ENCODE assay signal across 8 cellular contexts in the genomic region with DNA sequence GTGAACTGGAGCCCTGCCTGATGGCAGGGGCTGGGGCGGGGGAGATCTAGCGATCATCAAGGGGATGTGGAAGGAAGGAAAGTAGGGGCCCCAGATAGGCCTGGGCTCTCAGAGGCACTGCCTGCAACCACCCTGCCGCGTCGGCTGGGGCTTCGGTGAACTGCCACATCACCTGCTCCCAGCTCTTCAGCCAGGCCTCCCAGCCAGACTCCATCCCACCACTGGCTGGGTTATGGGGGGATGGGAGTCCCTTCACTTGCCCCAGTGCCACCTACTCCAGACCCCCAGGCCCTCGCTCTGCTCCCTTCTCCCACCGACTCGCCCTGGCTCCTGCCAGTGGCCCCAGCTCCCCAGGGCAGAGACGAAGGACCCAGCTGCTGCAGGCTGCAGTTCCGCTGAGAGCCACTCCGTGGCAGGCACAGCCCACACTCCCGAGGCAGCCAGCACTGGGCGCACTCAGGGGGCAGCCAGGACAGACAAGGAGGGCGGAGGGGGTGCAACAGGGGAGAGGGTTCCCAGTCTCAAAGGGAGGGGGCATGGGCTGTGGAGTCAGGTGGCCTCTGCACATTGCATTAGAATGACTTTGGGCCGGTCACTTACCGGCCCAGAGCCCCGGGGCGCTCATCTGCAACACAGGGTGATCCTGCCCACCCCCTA. TPM values are rescaled to one million over a fixed set of nuclear protein-coding genes. Genes with fewer than 3 reads are reported as not detected.
A peak's percentile ranks its signal among the peaks of the same experiment; 100 is the strongest.
DNase-seq lines count a peak whose midpoint lies in the region; ATAC-seq and TF ChIP-seq lines count a peak whose summit lies in the region.

No MANE protein-coding gene starts in this region.

- whole genome bisulfite sequencing in ovary, 3 donors: 19 to 33% (median 26%) methylated on average over 15 to 19 of the region's 19 CpGs

- H3K27ac ChIP-seq in ovary: no peak overlapping the region

- intact Hi-C loops in ovary (cut with DNase I): loop anchor here in 1 of 4 donors (5.0 kb wide), 2 partner anchors 54 to 149 kb away; no protein-coding TSS in a partner anchor

- H3K9me3 ChIP-seq in ovary: no peaks in the 10 kb centered on the region

- H3K27me3 ChIP-seq in ovary: no peaks in the 10 kb centered on the region

- H3K4me3 ChIP-seq in GM12865 (ENCODE audit: low read depth, low read length): no peak overlapping the region
- H3K4me3 ChIP-seq in HFF-Myc (replicated peaks; ENCODE audit: low read depth, low read length): no peak overlapping the region
- no peak overlapping the region for H3K4me3 ChIP-seq in foreskin fibroblast (ENCODE audit: low read depth in 1 of 2, low read length in 2 of 2)
- no peak overlapping the region for H3K4me3 ChIP-seq in ovary

- TF ChIP-seq EP300 in ovary (IDR thresholded peaks at IDR 0.05): no peak

- H3K4me1 ChIP-seq in ovary (ENCODE audit: insufficient read depth): peaks cover 13% of the 10 kb centered on the region

- DNase-seq in GM12865 (ENCODE audit: low read depth): peak; percentile 43
- no peak for DNase-seq in HFF-Myc (ENCODE audit: extremely low read depth, low read depth)
- DNase-seq in OCI-M2 (lab: John Stamatoyannopoulos, UW; ENCODE audit: unreplicated experiment): peak; percentile 93
- DNase-seq in activated effector memory CD4-positive, alpha-beta T cell treated with anti-CD3 and anti-CD28 coated beads, Interleukin-2, amount 50 U/mL, for 16 hours: peak; percentile 83
- peak in 1 of 2 donors; percentile 66 for DNase-seq in foreskin fibroblast
- peak; percentile 57 to 79 (median 70) for DNase-seq in ovary
- DNase-seq in NCI-H146 treated with DMSO at 0.1 percent for 48 hours (lab: John Stamatoyannopoulos, UW; ENCODE audit: unreplicated experiment): no peak

- no peaks in the 10 kb centered on the region for H3K36me3 ChIP-seq in ovary

- TF ChIP-seq CTCF in GM12865 (IDR thresholded peaks at IDR 0.05; ENCODE audit: insufficient read depth, low read depth, low read length, missing control alignments) (peak; percentile 94), HFF-Myc (IDR thresholded peaks at IDR 0.05; ENCODE audit: low read depth, low read length, missing control alignments) (peak; percentile 87), foreskin fibroblast (IDR thresholded peaks at IDR 0.05; ENCODE audit: low read depth, low read length) (peak; percentile 87), ovary (IDR thresholded peaks at IDR 0.05) (peak; percentile 81 to 89 (median 83))

- no peak for TF ChIP-seq POLR2A in ovary (IDR thresholded peaks at IDR 0.05)

- no peak for ATAC-seq in GM21526 (IDR thresholded peaks at IDR 0.05; ENCODE audit: low FRiP score, unreplicated experiment)

RNA-seq across cellular contexts. Expression of a gene that starts 15.2 kb away (rescaled TPM):
- 10 to 100 TPM in 2 of 7 donors, 1 to 10 TPM in 5; 2.0 to 26.3 (median 8.0) TPM for total RNA-seq in ovary
- polyA plus RNA-seq in ovary: 1 to 10 TPM; 3.0 to 5.0 TPM

RNA-seq across cellular contexts. Expression of a gene that starts 27.9 kb away (rescaled TPM):
- 10 to 100 TPM in 1 of 7 donors, 1 to 10 TPM in 6; 2.9 to 26.0 (median 5.4) TPM for total RNA-seq in ovary
- 1 to 10 TPM; 1.0 to 8.9 TPM for polyA plus RNA-seq in ovary

Comparison
In these comparisons a context has a peak if more than half of its experiments do, and no peak if none do; other contexts are left out.
1. DNase-seq: peak in GM12865 (single experiment), OCI-M2 (single experiment), activated effector memory CD4-positive, alpha-beta T cell treated with anti-CD3 and anti-CD28 coated beads, Interleukin-2, amount 50 U/mL, for 16 hours (single experiment) and ovary (5 of 5); none in HFF-Myc (single experiment) and NCI-H146 treated with DMSO at 0.1 percent for 48 hours (single experiment).
2. Peak in every context shown above with its lines, with median percentiles within 50 percentile points of each other: CTCF ChIP-seq.